In the genomic region with DNA sequence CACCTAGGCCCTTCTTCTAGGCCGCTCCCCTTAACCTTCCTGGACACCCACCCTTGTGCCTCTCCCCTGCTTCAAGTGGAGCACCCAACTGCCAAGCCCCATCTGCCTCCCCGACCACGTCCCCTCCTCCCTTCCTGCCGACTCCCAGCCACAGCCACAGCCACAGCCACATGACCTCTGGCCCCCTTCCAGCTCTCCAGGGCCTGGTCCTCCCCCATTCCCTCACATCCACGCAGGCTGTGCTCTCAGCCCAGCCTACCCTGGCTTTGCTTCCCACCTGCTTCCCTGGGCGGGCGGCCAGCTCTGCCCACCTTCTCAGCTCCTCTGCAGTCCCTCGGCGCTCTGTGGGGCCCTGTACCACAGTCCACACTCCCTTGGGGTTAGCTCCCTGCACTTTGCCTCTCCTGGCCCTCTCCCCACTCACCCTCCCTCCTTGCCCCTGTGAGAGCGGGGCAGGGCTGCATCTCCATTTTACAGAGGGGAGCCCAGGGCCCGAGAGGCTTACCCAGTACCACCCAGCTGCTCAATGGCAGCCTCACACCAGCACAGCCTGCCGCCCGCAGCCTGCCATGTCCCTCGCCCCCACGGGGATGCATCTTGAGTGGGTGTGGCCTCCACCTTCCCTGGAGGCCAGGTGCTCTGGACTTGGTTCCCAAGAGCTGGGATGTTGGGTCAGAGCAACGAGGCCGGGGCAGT, we compare ENCODE assay signal across 16 cellular contexts. TPM values are rescaled to one million over a fixed set of nuclear protein-coding genes. Genes with fewer than 3 reads are reported as not detected.
DNase-seq lines count a peak whose midpoint lies in the region; ATAC-seq lines count a peak whose summit lies in the region.
"Had no signal": no experiment of that assay in that cellular context is flagged by ENCODE, and none has a peak within 500 bp of the region (broad histone marks: within the 10 kb centered on the region; RNA-seq: fewer than 3 reads in every experiment).

No MANE protein-coding gene starts in this region.

- H3K27me3 Mint-ChIP-seq in activated CD4-positive, alpha-beta T cell treated with anti-CD3 and anti-CD28 coated beads, Interleukin-2, amount 10 ng/mL, durations not matched to agents 7 days and 5 days = no peaks in the 10 kb centered on the region
- H3K27me3 Mint-ChIP-seq in central memory CD8-positive, alpha-beta T cell = no peaks in the 10 kb centered on the region
- H3K27me3 Mint-ChIP-seq: activated naive CD8-positive, alpha-beta T cell; naive thymus-derived CD8-positive, alpha-beta T cell; stimulated activated naive B cell treated with anti-CD40 and anti-IgM and Interleukin-4, amounts not matched to agents 10 μg/mL and 1 μg/mL and 100 μg/mL, for 72 hours had no signal

- H3K4me1 Mint-ChIP-seq in activated CD4-positive, alpha-beta T cell treated with anti-CD3 and anti-CD28 coated beads, Interleukin-2, amount 10 ng/mL, durations not matched to agents 7 days and 5 days = peaks cover 27% of the 10 kb centered on the region
- H3K4me1 Mint-ChIP-seq in central memory CD8-positive, alpha-beta T cell = peaks cover 31% of the 10 kb centered on the region

- H3K9me3 Mint-ChIP-seq in activated CD4-positive, alpha-beta T cell treated with anti-CD3 and anti-CD28 coated beads, Interleukin-2, amount 10 ng/mL, durations not matched to agents 7 days and 5 days = no peaks in the 10 kb centered on the region
- no peaks in the 10 kb centered on the region for H3K9me3 Mint-ChIP-seq in central memory CD8-positive, alpha-beta T cell
- H3K9me3 Mint-ChIP-seq: CD8-positive, alpha-beta T cell; naive thymus-derived CD8-positive, alpha-beta T cell; stimulated activated naive B cell treated with anti-CD40 and anti-IgM and Interleukin-4, amounts not matched to agents 10 μg/mL and 1 μg/mL and 100 μg/mL, for 72 hours had no signal

- CTCF ChIA-PET in activated CD4-positive, alpha-beta T cell treated with anti-CD3 and anti-CD28 coated beads, Interleukin-2, amount 10 ng/mL, durations not matched to agents 7 days and 5 days (lab: Charles Lee) = no interaction called here

- DNase-seq in activated CD4-positive, alpha-beta T cell treated with anti-CD3 and anti-CD28 coated beads, Interleukin-2, amount 10 ng/mL, durations not matched to agents 7 days and 5 days = no peak
- DNase-seq in activated CD4-positive, alpha-beta T cell treated with anti-CD3 and anti-CD28 coated beads, Interleukin-2, amount 50 U/mL, for 48 hours = no peak
- DNase-seq in H4 (ENCODE audit: low spot score) (peak; percentile 50), sciatic nerve (ENCODE audit: low spot score) (peak; percentile 57), NCI-H187 (lab: John Stamatoyannopoulos, UW) (no peak), retina (no peak)
- no peak for DNase-seq in central memory CD8-positive, alpha-beta T cell (ENCODE audit: low spot score in 2 of 2)
- DNase-seq: ACHN; caudate nucleus; CD8-positive, alpha-beta T cell; foreskin melanocyte; NCI-H1417 treated with DMSO at 0.1 percent for 48 hours; stimulated activated naive B cell treated with anti-CD40 and anti-IgM and Interleukin-4, amounts not matched to agents 10 μg/mL and 1 μg/mL and 100 μg/mL, for 72 hours had no signal

- intact Hi-C loops in sciatic nerve (cut with DNase I) = no loop called here

- no peak for ATAC-seq in central memory CD8-positive, alpha-beta T cell (replicated peaks; ENCODE audit: extremely low read depth, poor library complexity, severe bottlenecking)
- no peak for ATAC-seq in sciatic nerve
- no peak for ATAC-seq in GM19328 (IDR thresholded peaks at IDR 0.05; ENCODE audit: unreplicated experiment)
- ATAC-seq: CD8-positive, alpha-beta T cell; naive thymus-derived CD8-positive, alpha-beta T cell; stimulated activated naive B cell treated with anti-CD40 and anti-IgM and Interleukin-4, amounts not matched to agents 10 μg/mL and 1 μg/mL and 100 μg/mL, for 72 hours had no signal

- H3K36me3 Mint-ChIP-seq in activated CD4-positive, alpha-beta T cell treated with anti-CD3 and anti-CD28 coated beads, Interleukin-2, amount 10 ng/mL, durations not matched to agents 7 days and 5 days (ENCODE audit: low read depth) = peaks cover 34% of the 10 kb centered on the region
- peaks cover 20% of the 10 kb centered on the region for H3K36me3 Mint-ChIP-seq in central memory CD8-positive, alpha-beta T cell (ENCODE audit: insufficient read depth)

- POLR2A ChIA-PET in activated CD4-positive, alpha-beta T cell treated with anti-CD3 and anti-CD28 coated beads, Interleukin-2, amount 10 ng/mL, durations not matched to agents 7 days and 5 days (lab: Charles Lee) = no interaction called here

- peak overlapping the region; percentile 78 for H3K27ac Mint-ChIP-seq in activated CD4-positive, alpha-beta T cell treated with anti-CD3 and anti-CD28 coated beads, Interleukin-2, amount 10 ng/mL, durations not matched to agents 7 days and 5 days
- peak overlapping the region; percentile 57 for H3K27ac Mint-ChIP-seq in central memory CD8-positive, alpha-beta T cell (ENCODE audit: low read depth)
- H3K27ac Mint-ChIP-seq: activated naive CD8-positive, alpha-beta T cell; CD8-positive, alpha-beta T cell; stimulated activated naive B cell treated with anti-CD40 and anti-IgM and Interleukin-4, amounts not matched to agents 10 μg/mL and 1 μg/mL and 100 μg/mL, for 72 hours had no signal

- no peak overlapping the region for H3K4me3 Mint-ChIP-seq in activated CD4-positive, alpha-beta T cell treated with anti-CD3 and anti-CD28 coated beads, Interleukin-2, amount 10 ng/mL, durations not matched to agents 7 days and 5 days
- no peak overlapping the region for H3K4me3 Mint-ChIP-seq in central memory CD8-positive, alpha-beta T cell
- H3K4me3 Mint-ChIP-seq: activated naive CD8-positive, alpha-beta T cell; CD8-positive, alpha-beta T cell; stimulated activated naive B cell treated with anti-CD40 and anti-IgM and Interleukin-4, amounts not matched to agents 10 μg/mL and 1 μg/mL and 100 μg/mL, for 72 hours had no signal

RNA-seq across cellular contexts. Expression of a gene that starts 20.3 kb away (rescaled TPM):
- total RNA-seq in activated CD4-positive, alpha-beta T cell treated with anti-CD3 and anti-CD28 coated beads, Interleukin-2, amount 10 ng/mL, durations not matched to agents 7 days and 5 days = 100 to 1,000 TPM; 146 to 158 TPM
- 0.04 and 1.1 TPM in 2 replicates for total RNA-seq in H4 (2014; rRNA removed; shearing (Covaris generic))
- 16.7 TPM for total RNA-seq in sciatic nerve

Comparison
In these comparisons a context has a peak if more than half of its experiments do, and no peak if none do; other contexts are left out.
1. DNase-seq: peak in H4 (single experiment) and sciatic nerve (single experiment); none in activated CD4-positive, alpha-beta T cell treated with anti-CD3 and anti-CD28 coated beads, Interleukin-2, amount 10 ng/mL, durations not matched to agents 7 days and 5 days (single experiment), activated CD4-positive, alpha-beta T cell treated with anti-CD3 and anti-CD28 coated beads, Interleukin-2, amount 50 U/mL, for 48 hours (0 of 2), central memory CD8-positive, alpha-beta T cell (0 of 2), NCI-H187 (0 of 2) and retina (single experiment).